Comparison of ENCODE assay signal across 27 cellular contexts in the genomic region with DNA sequence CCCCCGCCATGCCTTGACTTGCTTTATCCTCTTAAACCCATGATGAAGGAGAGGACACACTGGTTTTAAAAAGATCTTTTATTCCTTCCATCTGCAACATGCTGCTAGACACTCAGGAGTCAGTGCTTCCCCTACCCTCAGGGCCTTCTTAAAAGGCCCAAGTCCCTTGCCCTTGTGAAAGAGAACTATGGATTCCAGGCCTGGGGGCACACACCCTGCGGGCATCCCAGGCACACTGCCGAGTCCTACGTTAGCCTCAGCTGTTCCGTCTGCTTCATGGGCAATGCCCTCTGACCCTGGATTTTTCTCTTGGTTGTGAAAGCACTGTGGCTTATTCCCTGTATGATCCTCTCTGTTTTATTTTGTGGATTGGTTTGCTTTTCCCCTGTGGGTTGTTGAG. TPM values are rescaled to one million over a fixed set of nuclear protein-coding genes. Genes with fewer than 3 reads are reported as not detected.
DNase-seq lines count a peak whose midpoint lies in the region; ATAC-seq and TF ChIP-seq lines count a peak whose summit lies in the region.
"Had no signal": no experiment of that assay in that cellular context is flagged by ENCODE, and none has a peak within 500 bp of the region (broad histone marks: within the 10 kb centered on the region; RNA-seq: fewer than 3 reads in every experiment).

No MANE protein-coding gene starts in this region.

- no peaks in the 10 kb centered on the region for H3K27me3 Mint-ChIP-seq in T-helper 2 cell treated with Interferon-gamma antibody and Interleukin-4, amounts not matched to agents 5 μg/mL and 100 μg/mL, for 36 hours (ENCODE audit: low read depth)
- no peaks in the 10 kb centered on the region for H3K27me3 Mint-ChIP-seq in central memory CD8-positive, alpha-beta T cell
- H3K27me3 Mint-ChIP-seq in neural crest cell (ENCODE audit: low read depth), result no peaks in the 10 kb centered on the region
- H3K27me3 Mint-ChIP-seq in CD8-positive, alpha-beta T cell (ENCODE audit: low read depth), result no peaks in the 10 kb centered on the region
- H3K27me3 Mint-ChIP-seq: B cell had no signal

- no peak for TF ChIP-seq CTCF in neural crest cell (conservative IDR thresholded peaks at IDR 0.05)
- TF ChIP-seq CTCF in CD8-positive, alpha-beta T cell (IDR thresholded peaks at IDR 0.05), result no peak

- H3K9me3 Mint-ChIP-seq in T-helper 2 cell treated with Interferon-gamma antibody and Interleukin-4, amounts not matched to agents 5 μg/mL and 100 μg/mL, for 36 hours, result no peaks in the 10 kb centered on the region
- H3K9me3 Mint-ChIP-seq in central memory CD8-positive, alpha-beta T cell, result no peaks in the 10 kb centered on the region
- H3K9me3 Mint-ChIP-seq in neural crest cell, result no peaks in the 10 kb centered on the region
- no peaks in the 10 kb centered on the region for H3K9me3 Mint-ChIP-seq in CD8-positive, alpha-beta T cell
- H3K9me3 Mint-ChIP-seq: CD14-positive monocyte had no signal

- H3K4me1 Mint-ChIP-seq in T-helper 2 cell treated with Interferon-gamma antibody and Interleukin-4, amounts not matched to agents 5 μg/mL and 100 μg/mL, for 36 hours (ENCODE audit: low read depth), result no peaks in the 10 kb centered on the region
- H3K4me1 Mint-ChIP-seq in central memory CD8-positive, alpha-beta T cell, result peaks cover 17% of the 10 kb centered on the region
- peaks cover 9% of the 10 kb centered on the region for H3K4me1 Mint-ChIP-seq in neural crest cell
- no peaks in the 10 kb centered on the region for H3K4me1 Mint-ChIP-seq in CD8-positive, alpha-beta T cell (ENCODE audit: low read depth)
- H3K4me1 Mint-ChIP-seq: B cell, CD14-positive monocyte had no signal

- H3K4me3 ChIP-seq in BLaER1, result no peak overlapping the region
- H3K4me3 ChIP-seq in CD8-positive, alpha-beta T cell (ENCODE audit: low read depth, low read length), result no peak overlapping the region
- H3K4me3 ChIP-seq: MG63, PC-9, SJSA1 had no signal

- no peak overlapping the region for H3K4me3 Mint-ChIP-seq in T-helper 2 cell treated with Interferon-gamma antibody and Interleukin-4, amounts not matched to agents 5 μg/mL and 100 μg/mL, for 36 hours
- no peak overlapping the region for H3K4me3 Mint-ChIP-seq in central memory CD8-positive, alpha-beta T cell
- H3K4me3 Mint-ChIP-seq in neural crest cell, result no peak overlapping the region
- H3K4me3 Mint-ChIP-seq in CD8-positive, alpha-beta T cell, result no peak overlapping the region
- H3K4me3 Mint-ChIP-seq: B cell, CD14-positive monocyte had no signal

- H3K27me3 ChIP-seq in BLaER1, result no peaks in the 10 kb centered on the region
- no peaks in the 10 kb centered on the region for H3K27me3 ChIP-seq in CD8-positive, alpha-beta T cell (ENCODE audit: insufficient read depth, low read length)
- H3K27me3 ChIP-seq: MG63, SJSA1 had no signal

- H3K9me3 ChIP-seq in BLaER1, result no peaks in the 10 kb centered on the region
- no peaks in the 10 kb centered on the region for H3K9me3 ChIP-seq in CD8-positive, alpha-beta T cell (ENCODE audit: low read length)
- H3K9me3 ChIP-seq: MG63, SJSA1 had no signal

- CTCF ChIA-PET in CD8-positive, alpha-beta T cell (lab: Charles Lee), result interaction anchor here (2.6 kb wide), 1 partner anchor 10 kb away, joined by 16 read pairs; no protein-coding TSS in a partner anchor

- POLR2A ChIA-PET in CD8-positive, alpha-beta T cell (lab: Charles Lee), result no interaction called here

- no peak for DNase-seq in T-helper 2 cell treated with Interferon-gamma antibody and Interleukin-4, amounts not matched to agents 5 μg/mL and 100 μg/mL, for 36 hours (ENCODE audit: low spot score)
- DNase-seq in T-helper 2 cell (no peak), neural crest cell (ENCODE audit: low read depth, low spot score) (no peak), NCI-H526 (lab: John Stamatoyannopoulos, UW) (no peak)
- DNase-seq in central memory CD8-positive, alpha-beta T cell (ENCODE audit: low spot score in 2 of 2), result no peak
- no peak for DNase-seq in CD8-positive, alpha-beta T cell
- DNase-seq: Calu3; DMS79 treated with DMSO at 0.1 percent for 48 hours; GF-D8; KG1; MG63; NCI-H1105 treated with DMSO at 0.1 percent for 48 hours; NCI-H2029; NCI-H446; NCI-H524 treated with DMSO at 0.1 percent for 48 hours; NCI-H82; NK-92 treated with Interleukin-12 subunit alpha and Interleukin-12 subunit beta, amount 100 ng/mL, for 24 hours; PC-9; Right ventricle myocardium superior had no signal

- ATAC-seq in central memory CD8-positive, alpha-beta T cell (replicated peaks; ENCODE audit: extremely low read depth, poor library complexity, severe bottlenecking), result no peak
- ATAC-seq in CD8-positive, alpha-beta T cell, result no peak
- ATAC-seq in HG03159 (IDR thresholded peaks at IDR 0.05; ENCODE audit: unreplicated experiment), result no peak
- ATAC-seq: HCT116 had no signal

- peak overlapping the region; percentile 13; the same call in 1 of the 2 replicates for H3K9ac ChIP-seq in BLaER1

- H3K4me1 ChIP-seq in BLaER1, result peaks cover 61% of the 10 kb centered on the region
- no peaks in the 10 kb centered on the region for H3K4me1 ChIP-seq in CD8-positive, alpha-beta T cell (ENCODE audit: insufficient read depth, low read length)
- H3K4me1 ChIP-seq: SJSA1 had no signal

- peaks cover 29% of the 10 kb centered on the region for H3K36me3 Mint-ChIP-seq in T-helper 2 cell treated with Interferon-gamma antibody and Interleukin-4, amounts not matched to agents 5 μg/mL and 100 μg/mL, for 36 hours (ENCODE audit: low read depth)
- peaks cover 54% of the 10 kb centered on the region for H3K36me3 Mint-ChIP-seq in central memory CD8-positive, alpha-beta T cell (ENCODE audit: insufficient read depth)
- no peaks in the 10 kb centered on the region for H3K36me3 Mint-ChIP-seq in neural crest cell (ENCODE audit: low read depth)
- peaks cover 86% of the 10 kb centered on the region for H3K36me3 Mint-ChIP-seq in CD8-positive, alpha-beta T cell

- H3K27ac ChIP-seq in BLaER1, result peak overlapping the region; percentile 35; the same call in 1 of the 2 replicates
- no peak overlapping the region for H3K27ac ChIP-seq in CD8-positive, alpha-beta T cell (ENCODE audit: low read depth, low read length)
- H3K27ac ChIP-seq: 22Rv1, PC-9, SJSA1 had no signal

- intact Hi-C loops in CD8-positive, alpha-beta T cell (cut with DNase I, micrococcal nuclease), result no loop called here

- peaks cover 81% of the 10 kb centered on the region for H3K36me3 ChIP-seq in BLaER1
- H3K36me3 ChIP-seq in CD8-positive, alpha-beta T cell (ENCODE audit: insufficient read depth, low read length), result peaks cover 74% of the 10 kb centered on the region

- H4K20me1 ChIP-seq in BLaER1, result no peaks in the 10 kb centered on the region

- 0 out of 2 replicates have a peak overlapping the region, but pooled peaks have one; percentile 5 for H3K4me2 ChIP-seq in BLaER1
- H3K4me2 ChIP-seq: PC-9 had no signal

- H3K27ac Mint-ChIP-seq in T-helper 2 cell treated with Interferon-gamma antibody and Interleukin-4, amounts not matched to agents 5 μg/mL and 100 μg/mL, for 36 hours, result peak overlapping the region; percentile 39
- H3K27ac Mint-ChIP-seq in central memory CD8-positive, alpha-beta T cell (ENCODE audit: low read depth), result peak overlapping the region; percentile 38
- H3K27ac Mint-ChIP-seq in neural crest cell (ENCODE audit: unreplicated experiment), result peak overlapping the region; percentile 91
- H3K27ac Mint-ChIP-seq in CD8-positive, alpha-beta T cell, result no peak overlapping the region

RNA-seq across cellular contexts. Expression of a gene that starts 24.2 kb away (rescaled TPM):
- total RNA-seq in neural crest cell, result 64.5 and 70.8 TPM in 2 replicates
- total RNA-seq in CD8-positive, alpha-beta T cell, result 10 to 100 TPM; 29.6 to 35.4 TPM

RNA-seq across cellular contexts. Expression of a gene that starts 35.1 kb away (rescaled TPM):
- 114 and 116 TPM in 2 replicates for total RNA-seq in neural crest cell
- total RNA-seq in CD8-positive, alpha-beta T cell, result 10 to 100 TPM; 34.4 to 36.3 TPM

RNA-seq across cellular contexts. Expression of a gene that starts 44.7 kb away (rescaled TPM):
- total RNA-seq in neural crest cell, result 44.6 and 46.0 TPM in 2 replicates
- 1 to 10 TPM; 4.9 to 5.7 TPM for total RNA-seq in CD8-positive, alpha-beta T cell
- total RNA-seq: Right ventricle myocardium superior had no signal

RNA-seq across cellular contexts. Expression of a gene that starts 55.6 kb away (rescaled TPM):
- 59.4 and 60.9 TPM in 2 replicates for total RNA-seq in neural crest cell
- total RNA-seq in CD8-positive, alpha-beta T cell, result 10 to 100 TPM; 16.8 to 17.1 TPM

RNA-seq across cellular contexts. Expression of a gene that starts 58.4 kb away (rescaled TPM):
- 0.57 and 1.0 TPM in 2 replicates for total RNA-seq in neural crest cell
- under 1 TPM; 0.19 to 0.31 TPM for total RNA-seq in CD8-positive, alpha-beta T cell
- total RNA-seq: Right ventricle myocardium superior, RPMI7951 had no signal
